In the genomic region with DNA sequence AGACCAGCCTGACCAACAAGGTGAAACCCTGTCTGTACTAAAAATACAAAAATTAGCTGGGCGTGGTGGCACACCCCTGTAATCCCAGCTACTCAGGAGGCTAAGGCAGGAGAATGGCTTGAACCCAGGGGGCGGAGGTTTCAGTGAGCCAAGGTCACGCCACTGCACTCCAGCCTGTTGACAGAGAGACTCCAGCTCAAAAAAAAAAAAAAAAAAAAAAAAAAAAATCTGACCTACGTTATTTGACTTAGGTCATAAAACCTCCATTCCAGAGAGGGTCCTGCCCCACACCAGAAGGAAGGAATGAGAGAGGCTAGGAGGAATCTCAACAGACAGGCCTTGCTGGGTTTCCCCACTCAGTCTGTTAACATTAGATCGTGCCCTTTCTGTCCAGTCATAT, we compare ENCODE assay signal across 10 cellular contexts. TPM values are rescaled to one million over a fixed set of nuclear protein-coding genes. Genes with fewer than 3 reads are reported as not detected.
DNase-seq lines count a peak whose midpoint lies in the region; ATAC-seq and TF ChIP-seq lines count a peak whose summit lies in the region.
"Not testable (repeated sequence)": the region's sequence is repeated elsewhere in the genome, so short reads cannot be mapped to it uniquely, and the experiment has no call there.
"Had no signal": no experiment of that assay in that cellular context is flagged by ENCODE, and none has a peak within 500 bp of the region (broad histone marks: within the 10 kb centered on the region; RNA-seq: fewer than 3 reads in every experiment).

No MANE protein-coding gene starts in this region.

- not testable (repeated sequence) for H2BK5ac ChIP-seq in trophoblast cell (ENCODE audit: low read depth, low read length, poor library complexity)

- ATAC-seq in left lung = peak; percentile 30

- not testable (repeated sequence) for H3K18ac ChIP-seq in trophoblast cell (ENCODE audit: low read length)

- H3K4me3 Mint-ChIP-seq in endothelial cell (ENCODE audit: unreplicated experiment) = not testable (repeated sequence)

- not testable (repeated sequence) for H3K9ac ChIP-seq in trophoblast cell (ENCODE audit: low read length)

- peaks cover 37% of the 10 kb centered on the region for H3K4me1 Mint-ChIP-seq in endothelial cell (ENCODE audit: unreplicated experiment)

- not testable (repeated sequence) for H3K14ac ChIP-seq in trophoblast cell (ENCODE audit: low read length)

- H3K27ac ChIP-seq in left lung = not testable (repeated sequence)
- peak overlapping the region; percentile 90 for H3K27ac ChIP-seq in trophoblast cell (ENCODE audit: low read depth, low read length)

- not testable (repeated sequence) for H2BK120ac ChIP-seq in trophoblast cell (ENCODE audit: insufficient read depth, low read length, poor library complexity)

- DNase-seq in ELF-1 (ENCODE audit: low read depth, low spot score) = peak; percentile 16
- DNase-seq in HEK293T (ENCODE audit: extremely low spot score); endothelial cell (ENCODE audit: low spot score); left lung: not testable (repeated sequence)
- DNase-seq in SIG-M5 treated with dmso at 0.1 percent for 504 hours (lab: John Stamatoyannopoulos, UW; ENCODE audit: unreplicated experiment) = peak; percentile 13
- DNase-seq in trophoblast cell = peak; percentile 92 to 95

- H3K79me2 ChIP-seq in trophoblast cell (ENCODE audit: control insufficient read depth, insufficient read depth, low read length, poor library complexity) = not testable (repeated sequence)

- H2AK5ac ChIP-seq in trophoblast cell (ENCODE audit: low read length) = not testable (repeated sequence)

- H4K91ac ChIP-seq in trophoblast cell (ENCODE audit: low read depth, low read length) = not testable (repeated sequence)

- WGBS in trophoblast cell (ENCODE audit: extremely low coverage, insufficient coverage, insufficient read length) = no CpG with 5 or more reads among the region's 5 CpGs

- H3K27me3 ChIP-seq in left lung = peaks cover 0 to 17% of the 10 kb centered on the region in 2 donors
- H3K27me3 ChIP-seq in trophoblast cell (ENCODE audit: insufficient read depth, low read length) = not testable (repeated sequence)

- not testable (repeated sequence) for H3K79me1 ChIP-seq in trophoblast cell (ENCODE audit: low read length)

- not testable (repeated sequence) for H3K36me3 Mint-ChIP-seq in endothelial cell (ENCODE audit: low read depth, unreplicated experiment)

- not testable (repeated sequence) for H3K4ac ChIP-seq in trophoblast cell (ENCODE audit: low read depth, low read length)

- not testable (repeated sequence) for H3K9me3 ChIP-seq in left lung; trophoblast cell (ENCODE audit: insufficient read depth, low read depth, low read length)

- H3K4me3 ChIP-seq in left lung; trophoblast cell (ENCODE audit: low read depth, low read length): not testable (repeated sequence)

- not testable (repeated sequence) for H3K23ac ChIP-seq in trophoblast cell (ENCODE audit: low read length)

- H3K9me3 Mint-ChIP-seq in endothelial cell (ENCODE audit: unreplicated experiment) = not testable (repeated sequence)

- CTCF ChIA-PET in HEK293T (lab: Yijun Ruan, JAX) = interaction anchor here (0.6 to 1.9 kb wide), 6 partner anchors 10 to 264 kb away, joined by 3 to 7 read pairs (median 4); no protein-coding TSS in a partner anchor

- peak overlapping the region; percentile 97 for H3K27ac Mint-ChIP-seq in endothelial cell (ENCODE audit: unreplicated experiment)

- intact Hi-C loops in left lung (cut with DNase I) = loop anchor here in 1 of 2 donors (10.0 kb wide), 1 partner anchor 46 kb away; no protein-coding TSS in a partner anchor

- H4K8ac ChIP-seq in trophoblast cell (ENCODE audit: low read depth, low read length) = not testable (repeated sequence)

- H3K36me3 ChIP-seq in left lung; trophoblast cell (ENCODE audit: control insufficient read depth in 1 of 2, insufficient read depth in 2 of 2, low read length in 2 of 2): not testable (repeated sequence)

- TF ChIP-seq CTCF in endothelial cell (IDR thresholded peaks at IDR 0.05; ENCODE audit: unreplicated experiment); left lung (IDR thresholded peaks at IDR 0.05): not testable (repeated sequence)

- not testable (repeated sequence) for H3K4me1 ChIP-seq in left lung
- H3K4me1 ChIP-seq in trophoblast cell (ENCODE audit: control insufficient read depth in 1 of 2, insufficient read depth in 2 of 2, low read length in 2 of 2) = peaks cover 12 to 16% of the 10 kb centered on the region in 2 experiments

- H3K4me2 ChIP-seq in trophoblast cell (ENCODE audit: low read length) = not testable (repeated sequence)

- H2BK12ac ChIP-seq in trophoblast cell (ENCODE audit: low read length) = not testable (repeated sequence)

- not testable (repeated sequence) for H2AFZ ChIP-seq in trophoblast cell (ENCODE audit: insufficient read depth, low read length, poor library complexity)

- H4K12ac ChIP-seq in trophoblast cell (ENCODE audit: low read depth, low read length) = not testable (repeated sequence)

- H3K27me3 Mint-ChIP-seq in endothelial cell (ENCODE audit: unreplicated experiment) = peaks cover 11% of the 10 kb centered on the region

- POLR2A ChIA-PET in HEK293T (lab: Yijun Ruan, JAX) = interaction anchor here (1.0 to 1.1 kb wide), 2 partner anchors 61 to 94 kb away, joined by 4 to 6 read pairs; a partner anchor contains a TSS

TF ChIP-seq in HEK293T, 16 proteins besides CTCF, POLR2A, EP300 and RAD21:
- 0 out of 2 replicates have a peak, but pooled peaks have one; percentile 48 for TF ChIP-seq ZNF384 (IDR thresholded peaks at IDR 0.05)
TF ChIP-seq in HEK293T: peak in this region for 1; not testable (repeated sequence) for 15.

RNA-seq across cellular contexts. Expression of a gene that starts 2.0 kb away (rescaled TPM):
- total RNA-seq in endothelial cell (ENCODE audit: unreplicated experiment) (18.0 TPM), left lung (not detected)
- polyA plus RNA-seq in trophoblast cell (2013) = 34.7 and 36.7 TPM in 2 replicates
- total RNA-seq: A172; B cell; CD8-positive, alpha-beta T cell; GM23248 had no signal
- polyA plus RNA-seq: GM23248 had no signal

RNA-seq across cellular contexts. Expression of a gene that starts 12.0 kb away (rescaled TPM):
- total RNA-seq in endothelial cell (ENCODE audit: unreplicated experiment) (23.9 TPM), left lung (1 to 10 TPM; 3.8 to 6.1 TPM)
- polyA plus RNA-seq in trophoblast cell (2013) = 6.9 and 7.1 TPM in 2 replicates

RNA-seq across cellular contexts. Expression of a gene that starts 31.6 kb away (rescaled TPM):
- 0.36 TPM for total RNA-seq in endothelial cell (ENCODE audit: unreplicated experiment)
- total RNA-seq in left lung = under 1 TPM; 0.26 to 0.29 TPM
- polyA plus RNA-seq in trophoblast cell (2013) = 0.04 TPM in 1 of 2 replicates, not detected in the other
- total RNA-seq: A172, GM23248 had no signal
- polyA plus RNA-seq: GM23248 had no signal

Comparison
In these comparisons a context has a peak if more than half of its experiments do, and no peak if none do; other contexts are left out.
1. RNA of a gene that starts 2.0 kb away (total RNA-seq): 18.0 TPM in endothelial cell (single experiment); not detected in left lung; every median in the first group is over 10 times any median in the second.